Comparison of ENCODE assay signal across 10 cellular contexts in the genomic region with DNA sequence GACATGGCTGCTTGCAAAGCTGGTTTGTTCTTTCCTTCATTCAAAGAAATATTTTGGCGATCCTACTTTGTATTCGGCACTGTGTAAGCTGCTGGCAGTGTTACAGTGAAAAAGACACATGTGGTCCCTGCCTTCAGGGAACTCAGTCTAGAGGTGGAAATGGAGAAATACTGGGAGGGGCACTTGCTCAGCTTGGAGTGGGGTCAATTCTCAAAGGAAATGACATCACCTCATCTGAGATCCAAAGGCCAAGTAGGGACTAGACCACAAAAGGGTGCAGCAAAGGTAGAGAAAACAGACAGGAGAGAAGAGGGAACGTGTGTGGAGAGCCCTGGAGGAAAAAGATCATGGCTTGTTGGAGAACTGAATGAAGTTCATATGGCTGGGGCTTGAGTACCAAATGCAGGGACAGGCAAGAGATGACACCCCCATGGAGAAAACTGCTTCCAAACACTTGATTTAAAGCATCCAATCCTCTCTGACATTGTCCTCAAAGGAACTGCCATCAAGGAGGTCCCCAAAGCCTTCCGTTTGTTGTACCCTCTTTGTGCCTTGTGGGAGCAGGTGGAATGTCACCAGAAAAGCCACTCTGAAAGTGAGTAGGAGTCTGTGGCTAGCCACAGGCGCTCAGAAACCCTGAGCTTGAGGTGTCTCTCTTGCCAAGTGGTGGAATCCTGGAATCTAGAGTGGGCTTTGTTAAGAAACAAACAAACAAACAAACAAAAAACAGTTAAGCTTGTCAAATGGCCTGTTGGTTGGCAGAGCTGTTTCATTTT. TPM values are rescaled to one million over a fixed set of nuclear protein-coding genes. Genes with fewer than 3 reads are reported as not detected.
DNase-seq lines count a peak whose midpoint lies in the region; ATAC-seq and TF ChIP-seq lines count a peak whose summit lies in the region.
"Had no signal": no experiment of that assay in that cellular context is flagged by ENCODE, and none has a peak within 500 bp of the region (broad histone marks: within the 10 kb centered on the region; RNA-seq: fewer than 3 reads in every experiment).

No MANE protein-coding gene starts in this region.

- H3K9me3 ChIP-seq in PC-9 (ENCODE audit: insufficient read depth, low read depth), result no peaks in the 10 kb centered on the region

- peaks cover 12% of the 10 kb centered on the region for H3K36me3 Mint-ChIP-seq in activated CD4-positive, alpha-beta T cell treated with anti-CD3 and anti-CD28 coated beads, Interleukin-2, amount 10 ng/mL, durations not matched to agents 24 days and 14 days (ENCODE audit: low read depth)

- H3F3A ChIP-seq in PC-9 (ENCODE audit: insufficient read depth, low read depth), result no peaks in the 10 kb centered on the region

- peaks cover 21% of the 10 kb centered on the region for H3K4me1 Mint-ChIP-seq in activated CD4-positive, alpha-beta T cell treated with anti-CD3 and anti-CD28 coated beads, Interleukin-2, amount 10 ng/mL, durations not matched to agents 24 days and 14 days

- ATAC-seq in HG02885 (IDR thresholded peaks at IDR 0.05; ENCODE audit: poor library complexity, unreplicated experiment), result no peak
- ATAC-seq: foreskin keratinocyte had no signal

- H3K9me2 ChIP-seq in PC-9 (ENCODE audit: insufficient read depth), result no peaks in the 10 kb centered on the region

- H3K27me3 ChIP-seq in PC-9 (ENCODE audit: insufficient read depth, low read depth), result no peaks in the 10 kb centered on the region
- H3K27me3 ChIP-seq: foreskin keratinocyte had no signal

- no peaks in the 10 kb centered on the region for H3K36me3 ChIP-seq in PC-9 (ENCODE audit: low read depth)

- no peaks in the 10 kb centered on the region for H3K9me3 Mint-ChIP-seq in activated CD4-positive, alpha-beta T cell treated with anti-CD3 and anti-CD28 coated beads, Interleukin-2, amount 10 ng/mL, durations not matched to agents 24 days and 14 days
- H3K9me3 Mint-ChIP-seq: stimulated activated naive B cell treated with anti-CD40 and anti-IgM and Interleukin-4, amounts not matched to agents 10 μg/mL and 1 μg/mL and 100 μg/mL, for 72 hours had no signal

- no TSS peak for BruUV-seq in PC-9 (replicated peaks; lab: Mats Ljungman, UMichigan)

- peak overlapping the region; percentile 1 for H3K27ac Mint-ChIP-seq in activated CD4-positive, alpha-beta T cell treated with anti-CD3 and anti-CD28 coated beads, Interleukin-2, amount 10 ng/mL, durations not matched to agents 24 days and 14 days
- H3K27ac Mint-ChIP-seq: stimulated activated naive B cell treated with anti-CD40 and anti-IgM and Interleukin-4, amounts not matched to agents 10 μg/mL and 1 μg/mL and 100 μg/mL, for 72 hours had no signal

- intact Hi-C loops in activated CD4-positive, alpha-beta T cell treated with anti-CD3 and anti-CD28 coated beads, Interleukin-2, amount 10 ng/mL, durations not matched to agents 24 days and 14 days (cut with micrococcal nuclease), result loop anchor here (2.0 kb wide), 1 partner anchor 13 kb away; no protein-coding TSS in a partner anchor
- intact Hi-C loops in PC-9 (cut with micrococcal nuclease; ENCODE audit: unreplicated experiment), result no loop called here

- H3K27me3 Mint-ChIP-seq in activated CD4-positive, alpha-beta T cell treated with anti-CD3 and anti-CD28 coated beads, Interleukin-2, amount 10 ng/mL, durations not matched to agents 24 days and 14 days, result peaks cover 34% of the 10 kb centered on the region

- no peak overlapping the region for H3K4me2 ChIP-seq in PC-9

- H3K79me2 ChIP-seq in PC-9 (ENCODE audit: low read depth), result no peaks in the 10 kb centered on the region

- H3K4me3 Mint-ChIP-seq in activated CD4-positive, alpha-beta T cell treated with anti-CD3 and anti-CD28 coated beads, Interleukin-2, amount 10 ng/mL, durations not matched to agents 24 days and 14 days, result no peak overlapping the region
- H3K4me3 Mint-ChIP-seq: stimulated activated naive B cell treated with anti-CD40 and anti-IgM and Interleukin-4, amounts not matched to agents 10 μg/mL and 1 μg/mL and 100 μg/mL, for 72 hours had no signal

- TF ChIP-seq CTCF in fibroblast of villous mesenchyme (IDR thresholded peaks at IDR 0.05; ENCODE audit: insufficient read depth, low read depth, low read length), result no peak
- TF ChIP-seq CTCF in PC-9 (conservative IDR thresholded peaks at IDR 0.05), result no peak

- H3K4me1 ChIP-seq in PC-9 (replicated peaks; ENCODE audit: insufficient read depth), result peaks cover 7% of the 10 kb centered on the region; the same call in 1 of the 2 replicates

- CTCF ChIA-PET in PC-9 (lab: Charles Lee), result no interaction called here

- no peaks in the 10 kb centered on the region for H4K20me1 ChIP-seq in PC-9 (ENCODE audit: insufficient read depth)

- H3K27ac ChIP-seq in PC-9, result no peak overlapping the region
- H3K27ac ChIP-seq: foreskin keratinocyte had no signal

- POLR2A ChIA-PET in PC-9 (lab: Charles Lee; ENCODE audit: unreplicated experiment), result no interaction called here

- H3K4me3 ChIP-seq in fibroblast of villous mesenchyme (ENCODE audit: low read depth, low read length) (no peak overlapping the region), PC-9 (no peak overlapping the region)

- H2AFZ ChIP-seq in PC-9, result no peak overlapping the region

- DNase-seq in activated CD4-positive, alpha-beta T cell treated with anti-CD3 and anti-CD28 coated beads, Interleukin-2, amount 10 ng/mL, durations not matched to agents 24 days and 14 days, result no peak
- DNase-seq in activated CD4-positive, alpha-beta T cell treated with anti-CD3 and anti-CD28 coated beads for 4 hours, result no peak
- peak; percentile 14 for DNase-seq in SW480 (ENCODE audit: low spot score)
- peak; percentile 54 for DNase-seq in fibroblast of villous mesenchyme (ENCODE audit: low read depth)
- DNase-seq in superior temporal gyrus (ENCODE audit: extremely low spot score), result peak; percentile 16
- no peak for DNase-seq in T-helper 1 cell
- no peak for DNase-seq in PC-9
- DNase-seq: stimulated activated naive B cell treated with anti-CD40 and anti-IgM and Interleukin-4, amounts not matched to agents 10 μg/mL and 1 μg/mL and 100 μg/mL, for 72 hours had no signal

RNA-seq across cellular contexts. Expression of gene TDRD10, which starts 48.3 kb away (rescaled TPM):
- not detected in 2 replicates for total RNA-seq in activated CD4-positive, alpha-beta T cell treated with anti-CD3 and anti-CD28 coated beads, Interleukin-2, amount 10 ng/mL, durations not matched to agents 24 days and 14 days
- total RNA-seq in fibroblast of villous mesenchyme (not detected in 2 replicates), PC-9 (2021) (not detected in 2 replicates)
- total RNA-seq: foreskin keratinocyte had no signal

RNA-seq across cellular contexts. Expression of gene SHE, which starts 48.4 kb away (rescaled TPM):
- total RNA-seq in activated CD4-positive, alpha-beta T cell treated with anti-CD3 and anti-CD28 coated beads, Interleukin-2, amount 10 ng/mL, durations not matched to agents 24 days and 14 days, result not detected in 2 replicates
- not detected in 2 replicates for total RNA-seq in fibroblast of villous mesenchyme
- total RNA-seq in PC-9 (2021), result not detected in 2 replicates
- total RNA-seq: foreskin keratinocyte had no signal

RNA-seq across cellular contexts. Expression of gene IL6R, which starts 48.6 kb away (rescaled TPM):
- total RNA-seq in activated CD4-positive, alpha-beta T cell treated with anti-CD3 and anti-CD28 coated beads, Interleukin-2, amount 10 ng/mL, durations not matched to agents 24 days and 14 days, result 3.0 and 3.3 TPM in 2 replicates
- total RNA-seq in fibroblast of villous mesenchyme, result 11.6 and 30.2 TPM in 2 replicates
- 1.5 and 3.2 TPM in 2 replicates for total RNA-seq in PC-9 (2021)

Comparison
In these comparisons a context has a peak if more than half of its experiments do, and no peak if none do; other contexts are left out.
1. DNase-seq: peak in SW480 (single experiment), fibroblast of villous mesenchyme (single experiment) and superior temporal gyrus (single experiment); none in activated CD4-positive, alpha-beta T cell treated with anti-CD3 and anti-CD28 coated beads, Interleukin-2, amount 10 ng/mL, durations not matched to agents 24 days and 14 days (single experiment), activated CD4-positive, alpha-beta T cell treated with anti-CD3 and anti-CD28 coated beads for 4 hours (0 of 2), T-helper 1 cell (0 of 5) and PC-9 (0 of 2).